19 cellular contexts compared by ENCODE assay signal in genomic region chr2:151277011-151277410, GRCh38. TPM values are rescaled to one million over a fixed set of nuclear protein-coding genes. Genes with fewer than 3 reads are reported as not detected.
DNase-seq lines count a peak whose midpoint lies in the region; ATAC-seq and TF ChIP-seq lines count a peak whose summit lies in the region.
"Had no signal": no experiment of that assay in that cellular context is flagged by ENCODE, and none has a peak within 500 bp of the region (broad histone marks: within the 10 kb centered on the region; RNA-seq: fewer than 3 reads in every experiment).

No MANE protein-coding gene starts in this region.

- CTCF ChIA-PET in A673 (lab: Charles Lee) = no interaction called here
- CTCF ChIA-PET in activated CD4-positive, alpha-beta memory T cell treated with anti-CD3 and anti-CD28 coated beads for 36 hours (lab: Charles Lee) = no interaction called here

- peaks cover 6% of the 10 kb centered on the region for H3K9me3 Mint-ChIP-seq in glutamatergic neuron (ENCODE audit: unreplicated experiment)
- H3K9me3 Mint-ChIP-seq in activated CD4-positive, alpha-beta memory T cell treated with anti-CD3 and anti-CD28 coated beads for 36 hours = no peaks in the 10 kb centered on the region

- TF ChIP-seq CTCF in A673 (conservative IDR thresholded peaks at IDR 0.05; ENCODE audit: low read depth, low read length) (no peak), glutamatergic neuron (IDR thresholded peaks at IDR 0.05; ENCODE audit: partially characterized antibody, unreplicated experiment) (no peak), body of pancreas (IDR thresholded peaks at IDR 0.05) (no peak)

- intact Hi-C loops in A673 (cut with micrococcal nuclease; ENCODE audit: unreplicated experiment) (no loop called here), body of pancreas (cut with DNase I) (no loop called here)
- intact Hi-C loops in activated CD4-positive, alpha-beta memory T cell treated with anti-CD3 and anti-CD28 coated beads for 36 hours (cut with micrococcal nuclease) = no loop called here

- no TSS peak for BruUV-seq in A673 (replicated peaks; lab: Mats Ljungman, UMichigan)

- no peaks in the 10 kb centered on the region for H3K27me3 ChIP-seq in A673 (replicated peaks; ENCODE audit: insufficient read depth, low read depth, low read length, poor library complexity)
- H3K27me3 ChIP-seq in body of pancreas = no peaks in the 10 kb centered on the region

- TF ChIP-seq POLR2A in body of pancreas (IDR thresholded peaks at IDR 0.05) = no peak

- DNase-seq in A673 (ENCODE audit: low spot score) (no peak), DMS 273 treated with DMSO at 0.1 percent for 48 hours (lab: John Stamatoyannopoulos, UW) (peak; percentile 9), NCI-H446 treated with DMSO at 0.1 percent for 48 hours (lab: John Stamatoyannopoulos, UW) (peak; percentile 8), glutamatergic neuron (no peak), NCI-H1092 (lab: John Stamatoyannopoulos, UW) (no peak), body of pancreas (no peak)
- DNase-seq in activated CD4-positive, alpha-beta memory T cell treated with anti-CD3 and anti-CD28 coated beads for 36 hours = no peak
- DNase-seq: 8988T, GOT3, HCEC 1CT, NCI-H1105 treated with DMSO at 0.1 percent for 48 hours, NCI-H2227 treated with DMSO at 0.1 percent for 48 hours, NCI-H524 treated with DMSO at 0.1 percent for 48 hours, OCI-M1, Right ventricle myocardium superior had no signal

- H3K36me3 ChIP-seq in A673 (ENCODE audit: insufficient read depth, low read length, poor library complexity, severe bottlenecking) (peaks cover 85% of the 10 kb centered on the region), body of pancreas (replicated peaks in 1 of 2; ENCODE audit: insufficient read depth in 1 of 2, low read depth in 2 of 2) (peaks cover 3 to 12% of the 10 kb centered on the region in 2 donors)

- peaks cover 2% of the 10 kb centered on the region for H3K27me3 Mint-ChIP-seq in glutamatergic neuron (ENCODE audit: unreplicated experiment)
- H3K27me3 Mint-ChIP-seq in activated CD4-positive, alpha-beta memory T cell treated with anti-CD3 and anti-CD28 coated beads for 36 hours = no peaks in the 10 kb centered on the region
- H3K27me3 Mint-ChIP-seq: B cell had no signal

- H3K9me3 ChIP-seq in A673 (ENCODE audit: low read depth, low read length, poor library complexity, severe bottlenecking) (no peaks in the 10 kb centered on the region), body of pancreas (no peaks in the 10 kb centered on the region)

- no peaks in the 10 kb centered on the region for H3K4me1 ChIP-seq in A673 (ENCODE audit: insufficient read depth, low read length, poor library complexity, severe bottlenecking)
- no peaks in the 10 kb centered on the region for H3K4me1 ChIP-seq in body of pancreas

- peak overlapping the region; percentile 23 for H3K4me3 Mint-ChIP-seq in glutamatergic neuron (ENCODE audit: unreplicated experiment)
- no peak overlapping the region for H3K4me3 Mint-ChIP-seq in activated CD4-positive, alpha-beta memory T cell treated with anti-CD3 and anti-CD28 coated beads for 36 hours
- H3K4me3 Mint-ChIP-seq: B cell had no signal

- ATAC-seq in GM18511 (IDR thresholded peaks at IDR 0.05; ENCODE audit: unreplicated experiment) = no peak
- ATAC-seq in body of pancreas = no peak
- ATAC-seq: K562 had no signal

- no peaks in the 10 kb centered on the region for H3K36me3 Mint-ChIP-seq in glutamatergic neuron (ENCODE audit: unreplicated experiment)
- peaks cover 32% of the 10 kb centered on the region for H3K36me3 Mint-ChIP-seq in activated CD4-positive, alpha-beta memory T cell treated with anti-CD3 and anti-CD28 coated beads for 36 hours

- peak overlapping the region; percentile 69 for H3K27ac Mint-ChIP-seq in glutamatergic neuron (ENCODE audit: unreplicated experiment)
- H3K27ac Mint-ChIP-seq in activated CD4-positive, alpha-beta memory T cell treated with anti-CD3 and anti-CD28 coated beads for 36 hours = no peak overlapping the region
- H3K27ac Mint-ChIP-seq: B cell had no signal

- peaks cover 14% of the 10 kb centered on the region for H3K4me1 Mint-ChIP-seq in glutamatergic neuron (ENCODE audit: low read depth, unreplicated experiment)
- peaks cover 3% of the 10 kb centered on the region for H3K4me1 Mint-ChIP-seq in activated CD4-positive, alpha-beta memory T cell treated with anti-CD3 and anti-CD28 coated beads for 36 hours (ENCODE audit: low read depth)
- H3K4me1 Mint-ChIP-seq: B cell had no signal

- H3K4me3 ChIP-seq in A673 (ENCODE audit: low read depth, low read length, poor library complexity, severe bottlenecking) (no peak overlapping the region), body of pancreas (no peak overlapping the region)
- H3K4me3 ChIP-seq: K562 had no signal

- peak overlapping the region; percentile 29 for H3K27ac ChIP-seq in A673 (ENCODE audit: low read depth, low read length, poor library complexity, severe bottlenecking)
- no peak overlapping the region for H3K27ac ChIP-seq in body of pancreas

- 94 to 95% methylated on average over 1 of the region's 1 CpG for WGBS in body of pancreas, 2 donors

- POLR2A ChIA-PET in A673 (lab: Charles Lee; ENCODE audit: low non-redundant PET) = no interaction called here
- POLR2A ChIA-PET in activated CD4-positive, alpha-beta memory T cell treated with anti-CD3 and anti-CD28 coated beads for 36 hours (lab: Charles Lee) = no interaction called here

RNA-seq across cellular contexts. Expression of gene NMI, which starts 12.5 kb away (rescaled TPM):
- total RNA-seq in A673 (2021) (76.2 and 78.9 TPM in 2 replicates), glutamatergic neuron (ENCODE audit: unreplicated experiment) (0.34 TPM), body of pancreas (1 to 10 TPM; 4.2 to 7.9 TPM)
- total RNA-seq in activated CD4-positive, alpha-beta memory T cell treated with anti-CD3 and anti-CD28 coated beads for 36 hours = 10 to 100 TPM; 32.3 to 34.4 TPM
- total RNA-seq: G401 had no signal

RNA-seq across cellular contexts. Expression of gene RBM43, which starts 15.3 kb away (rescaled TPM):
- total RNA-seq in A673 (2021) (4.0 and 4.9 TPM in 2 replicates), glutamatergic neuron (ENCODE audit: unreplicated experiment) (1.1 TPM), body of pancreas (1 to 10 TPM; 3.6 to 5.2 TPM)
- 1 to 10 TPM; 3.7 to 3.8 TPM for total RNA-seq in activated CD4-positive, alpha-beta memory T cell treated with anti-CD3 and anti-CD28 coated beads for 36 hours

Comparison
In these comparisons a context has a peak if more than half of its experiments do, and no peak if none do; other contexts are left out.
1. DNase-seq: peak in DMS 273 treated with DMSO at 0.1 percent for 48 hours (single experiment) and NCI-H446 treated with DMSO at 0.1 percent for 48 hours (single experiment); none in A673 (single experiment), glutamatergic neuron (single experiment), NCI-H1092 (single experiment), body of pancreas (0 of 4) and activated CD4-positive, alpha-beta memory T cell treated with anti-CD3 and anti-CD28 coated beads for 36 hours (single experiment).